13 cellular contexts compared by ENCODE assay signal in genomic region chr3:15440891-15441290, GRCh38. TPM values are rescaled to one million over a fixed set of nuclear protein-coding genes. Genes with fewer than 3 reads are reported as not detected.
DNase-seq lines count a peak whose midpoint lies in the region; TF ChIP-seq lines count a peak whose summit lies in the region.
"Had no signal": no experiment of that assay in that cellular context is flagged by ENCODE, and none has a peak within 500 bp of the region (broad histone marks: within the 10 kb centered on the region; RNA-seq: fewer than 3 reads in every experiment).

No MANE protein-coding gene starts in this region.

- no peak for TF ChIP-seq CTCF in neural crest cell (conservative IDR thresholded peaks at IDR 0.05)

- H3K27me3 Mint-ChIP-seq in neural crest cell (ENCODE audit: low read depth): no peaks in the 10 kb centered on the region

- H3K27ac Mint-ChIP-seq in neural crest cell (ENCODE audit: unreplicated experiment): peak overlapping the region; percentile 21

- peaks cover 10% of the 10 kb centered on the region for H3K36me3 Mint-ChIP-seq in neural crest cell (ENCODE audit: low read depth)

- no peaks in the 10 kb centered on the region for H3K9me3 Mint-ChIP-seq in neural crest cell

- DNase-seq in ELR (ENCODE audit: low read depth) (peak; percentile 59), NOMO-1 treated with dmso at 0.1 percent for 144 hours (lab: John Stamatoyannopoulos, UW; ENCODE audit: unreplicated experiment) (peak; percentile 38), dermis blood vessel endothelial cell (peak; percentile 83), neural crest cell (ENCODE audit: low read depth, low spot score) (no peak), GM03348 (ENCODE audit: low spot score) (no peak), NCI-H2171 treated with DMSO at 0.1 percent for 48 hours (lab: John Stamatoyannopoulos, UW) (no peak)
- DNase-seq in stimulated activated CD4-positive, alpha-beta T cell treated with anti-CD3 and anti-CD28 coated beads, Interleukin-4, amount 100 ng/mL, for 24 hours: no peak
- no peak for DNase-seq in activated effector memory CD4-positive, alpha-beta T cell treated with anti-CD3 and anti-CD28 coated beads, Interleukin-2, amount 50 U/mL, for 16 hours
- DNase-seq: activated CD8-positive, alpha-beta memory T cell treated with anti-CD3 and anti-CD28 coated beads, Interleukin-2, amount 50 U/mL, for 4 hours; body of pancreas; NCI-H345; RPMI8226; sigmoid colon had no signal

- no peaks in the 10 kb centered on the region for H3K4me1 Mint-ChIP-seq in neural crest cell

- no peak overlapping the region for H3K4me3 Mint-ChIP-seq in neural crest cell

RNA-seq across cellular contexts. Expression of gene EAF1, which starts 13.5 kb away (rescaled TPM):
- total RNA-seq in dermis blood vessel endothelial cell (23.6 and 25.7 TPM in 2 replicates), neural crest cell (24.9 and 26.3 TPM in 2 replicates)

RNA-seq across cellular contexts. Expression of gene METTL6, which starts 13.5 kb away (rescaled TPM):
- total RNA-seq in dermis blood vessel endothelial cell (25.4 and 28.2 TPM in 2 replicates), neural crest cell (27.3 and 28.2 TPM in 2 replicates)

Comparison
In these comparisons a context has a peak if more than half of its experiments do, and no peak if none do; other contexts are left out.
1. DNase-seq: peak in ELR (single experiment), NOMO-1 treated with dmso at 0.1 percent for 144 hours (single experiment) and dermis blood vessel endothelial cell (single experiment); none in neural crest cell (single experiment), stimulated activated CD4-positive, alpha-beta T cell treated with anti-CD3 and anti-CD28 coated beads, Interleukin-4, amount 100 ng/mL, for 24 hours (single experiment), GM03348 (single experiment), activated effector memory CD4-positive, alpha-beta T cell treated with anti-CD3 and anti-CD28 coated beads, Interleukin-2, amount 50 U/mL, for 16 hours (single experiment) and NCI-H2171 treated with DMSO at 0.1 percent for 48 hours (single experiment).